Comparison of ENCODE assay signal across 1 cellular context in genomic region chr2:41847744-41848441, GRCh38.
TF ChIP-seq lines count a peak whose summit lies in the region.

No MANE protein-coding gene starts in this region.

TF ChIP-seq in HepG2, 621 proteins besides CTCF, POLR2A, EP300 and RAD21 (continued from another document and continues in another):
- TF ChIP-seq NR0B2 (CRISPR knock-in tag; IDR thresholded peaks at IDR 0.05) (no peak), PRDM10 (CRISPR knock-in tag; IDR thresholded peaks at IDR 0.05; ENCODE audit: low read depth) (no peak), REXO4 (CRISPR knock-in tag; IDR thresholded peaks at IDR 0.05; ENCODE audit: borderline replicate concordance) (no peak), ZNF264 (CRISPR knock-in tag; IDR thresholded peaks at IDR 0.05) (peak; percentile 78; the same call in 1 of the 2 replicates), ZNF512 (CRISPR knock-in tag; IDR thresholded peaks at IDR 0.05) (no peak), ZBTB1 (CRISPR knock-in tag; IDR thresholded peaks at IDR 0.05; ENCODE audit: borderline replicate concordance) (no peak), ZNF235 (CRISPR knock-in tag; IDR thresholded peaks at IDR 0.05; ENCODE audit: borderline replicate concordance) (no peak), MEF2D (CRISPR knock-in tag; IDR thresholded peaks at IDR 0.05) (0 out of 2 replicates have a peak, but pooled peaks have one; percentile 83), GFI1 (CRISPR knock-in tag; IDR thresholded peaks at IDR 0.05; ENCODE audit: borderline replicate concordance) (peak; percentile 54; the same call in 1 of the 2 replicates), XRCC5 (optimal IDR thresholded peaks at IDR 0.05; ENCODE audit: low read length) (no peak), NFE2 (CRISPR knock-in tag; IDR thresholded peaks at IDR 0.05) (no peak), ZNF12 (CRISPR knock-in tag; IDR thresholded peaks at IDR 0.05) (peak; percentile 91), SP1 (IDR thresholded peaks at IDR 0.05) (no peak), SP1 (CRISPR knock-in tag; IDR thresholded peaks at IDR 0.05) (no peak), MLXIP (CRISPR knock-in tag; IDR thresholded peaks at IDR 0.05; ENCODE audit: borderline replicate concordance) (no peak), BCL6 (CRISPR knock-in tag; IDR thresholded peaks at IDR 0.05) (peak; percentile 97), HNF1B (CRISPR knock-in tag; IDR thresholded peaks at IDR 0.05) (no peak), ZMYM2 (CRISPR knock-in tag; IDR thresholded peaks at IDR 0.05) (no peak), E2F5 (CRISPR knock-in tag; conservative IDR thresholded peaks at IDR 0.05) (no peak), ZNF597 (CRISPR knock-in tag; IDR thresholded peaks at IDR 0.05) (no peak), DDIT3 (CRISPR knock-in tag; IDR thresholded peaks at IDR 0.05) (no peak), MAX (IDR thresholded peaks at IDR 0.05) (peak; percentile 60; the same call in 1 of the 2 replicates), SNRNP70 (IDR thresholded peaks at IDR 0.05; ENCODE audit: low read depth, low read length) (no peak), ATF1 (CRISPR knock-in tag; IDR thresholded peaks at IDR 0.05) (peak; percentile 65), RFX3 (CRISPR knock-in tag; IDR thresholded peaks at IDR 0.05) (peak; percentile 36; the same call in 1 of the 2 replicates), ZNF230 (CRISPR knock-in tag; IDR thresholded peaks at IDR 0.05) (no peak; the same call in 1 of the 2 replicates), ZNF33B (CRISPR knock-in tag; IDR thresholded peaks at IDR 0.05) (no peak; the same call in 1 of the 2 replicates), FOXP1 (IDR thresholded peaks at IDR 0.05) (peak; percentile 97), FOXP1 (CRISPR knock-in tag; IDR thresholded peaks at IDR 0.05) (peak; percentile 100), KLF9 (CRISPR knock-in tag; IDR thresholded peaks at IDR 0.05; ENCODE audit: low read depth) (peak; percentile 89), ZNF639 (CRISPR knock-in tag; conservative IDR thresholded peaks at IDR 0.05) (0 out of 2 replicates have a peak, but pooled peaks have one; percentile 50), ZFX (CRISPR knock-in tag; IDR thresholded peaks at IDR 0.05; ENCODE audit: low read depth) (no peak), HDAC2 (CRISPR knock-in tag; IDR thresholded peaks at IDR 0.05) (peak; percentile 98), ZNF776 (CRISPR knock-in tag; IDR thresholded peaks at IDR 0.05) (no peak), KLF11 (CRISPR knock-in tag; IDR thresholded peaks at IDR 0.05) (peak; percentile 83), ZNF737 (CRISPR knock-in tag; IDR thresholded peaks at IDR 0.05; ENCODE audit: borderline replicate concordance) (no peak), GMEB1 (CRISPR knock-in tag; IDR thresholded peaks at IDR 0.05; ENCODE audit: borderline replicate concordance) (peak; percentile 34; the same call in 1 of the 2 replicates), SIX1 (CRISPR knock-in tag; IDR thresholded peaks at IDR 0.05; ENCODE audit: borderline replicate concordance) (peak; percentile 100), SRSF9 (IDR thresholded peaks at IDR 0.05; ENCODE audit: borderline replicate concordance, insufficient read depth, low read depth, low read length, poor library complexity, severe bottlenecking) (no peak), ZC3H4 (CRISPR knock-in tag; IDR thresholded peaks at IDR 0.05; ENCODE audit: borderline replicate concordance) (no peak), CENPX (CRISPR knock-in tag; IDR thresholded peaks at IDR 0.05) (no peak), ZNF605 (CRISPR knock-in tag; IDR thresholded peaks at IDR 0.05) (no peak), HINFP (CRISPR knock-in tag; IDR thresholded peaks at IDR 0.05; ENCODE audit: low read depth) (no peak), HOXA7 (CRISPR knock-in tag; IDR thresholded peaks at IDR 0.05) (no peak), ZNF136 (CRISPR knock-in tag; IDR thresholded peaks at IDR 0.05; ENCODE audit: low read depth) (no peak)
